In genomic region chr2:32227492-32227891, GRCh38 we compare ENCODE assay signal across 1 cellular context.
TF ChIP-seq lines count a peak whose summit lies in the region.

No MANE protein-coding gene starts in this region.

TF ChIP-seq in IMR-90, 13 proteins besides CTCF, POLR2A, EP300 and RAD21 (continued from another document):
- no peak for TF ChIP-seq USF2 (IDR thresholded peaks at IDR 0.05; ENCODE audit: low read depth, low read length)
- no peak for TF ChIP-seq CEBPB (IDR thresholded peaks at IDR 0.05; ENCODE audit: low read depth, low read length)
- no peak for TF ChIP-seq MAZ (IDR thresholded peaks at IDR 0.05; ENCODE audit: borderline replicate concordance, low read depth, low read length)
- no peak for TF ChIP-seq NFE2L2 (IDR thresholded peaks at IDR 0.05; ENCODE audit: low read depth, low read length)
- TF ChIP-seq CHD1 (IDR thresholded peaks at IDR 0.05; ENCODE audit: low read depth, low read length): no peak
- no peak for TF ChIP-seq MAFK (IDR thresholded peaks at IDR 0.05; ENCODE audit: low read depth, low read length)
- TF ChIP-seq BHLHE40 (IDR thresholded peaks at IDR 0.05; ENCODE audit: low read depth, low read length): no peak
